In genomic region chr12:92485356-92486348, GRCh38 we compare ENCODE assay signal across 11 cellular contexts.
DNase-seq lines count a peak whose midpoint lies in the region; ATAC-seq, FAIRE-seq and TF ChIP-seq lines count a peak whose summit lies in the region.
"Had no signal": no experiment of that assay in that cellular context is flagged by ENCODE, and none has a peak within 500 bp of the region (broad histone marks: within the 10 kb centered on the region; RNA-seq: fewer than 3 reads in every experiment).

No MANE protein-coding gene starts in this region.

- H4K91ac ChIP-seq in mesenchymal stem cell (ENCODE audit: low read length), result no peak overlapping the region

- in situ Hi-C loops in GM12878 (cut with MboI), result no loop called here

- TF ChIP-seq EP300 in GM12878 (IDR thresholded peaks at IDR 0.05; ENCODE audit: borderline replicate concordance in 1 of 2, control insufficient read depth in 1 of 2, low read depth in 2 of 2, low read length in 2 of 2), result no peak
- TF ChIP-seq EP300 in tibial nerve (IDR thresholded peaks at IDR 0.05), result peak in 1 of 2 donors; percentile 34

- peak overlapping the region; percentile 57 for H3K4me2 ChIP-seq in GM12878 (ENCODE audit: control insufficient read depth, insufficient read depth)
- no peak overlapping the region for H3K4me2 ChIP-seq in mesenchymal stem cell (ENCODE audit: low read length, poor library complexity, severe bottlenecking)

- intact Hi-C loops in GM12878 (cut with micrococcal nuclease; ENCODE audit: unreplicated experiment), result loop anchor here (1.0 kb wide), 1 partner anchor 15 kb away; no protein-coding TSS in a partner anchor

- 43% methylated on average over 6 of the region's 6 CpGs for WGBS in GM12878 (ENCODE audit: insufficient coverage, insufficient replicate concordance, low lambda C conversion rate, missing lambda C conversion rate)
- 54% methylated on average over 5 of the region's 6 CpGs for WGBS in mesenchymal stem cell
- WGBS in tibial nerve, 2 donors, result 60 to 63% methylated on average over 6 of the region's 6 CpGs

- SMC1A ChIA-PET in GM12878 (lab: Charles Lee; ENCODE audit: uncharacterized antibody, unreplicated experiment), result interaction anchor here (0.6 to 24.0 kb wide), 23 partner anchors 7 to 1617 kb away, joined by 3 to 805 read pairs (median 5); no protein-coding TSS in a partner anchor

- peaks cover 3% of the 10 kb centered on the region for H3K36me3 Mint-ChIP-seq in activated naive CD4-positive, alpha-beta T cell treated with anti-CD3 and anti-CD28 coated beads, Interleukin-2, amount 50 U/mL, for 24 hours

- H3K27ac ChIP-seq in GM12878 (ENCODE audit: control insufficient read depth, insufficient read depth) (peak overlapping the region; percentile 90), mesenchymal stem cell (ENCODE audit: low read length, poor library complexity, severe bottlenecking) (no peak overlapping the region), tibial nerve (peak overlapping the region; percentile 16 to 77 (median 50)), Peyer's patch (peak overlapping the region in 2 of 4 donors; percentile 23 to 61)

- peak overlapping the region; percentile 69 for H3K4me3 Mint-ChIP-seq in activated naive CD4-positive, alpha-beta T cell treated with anti-CD3 and anti-CD28 coated beads, Interleukin-2, amount 50 U/mL, for 24 hours

- no peak overlapping the region for H3K4me3 ChIP-seq in GM12878
- H3K4me3 ChIP-seq in mesenchymal stem cell (ENCODE audit: insufficient read depth in 1 of 2, low read depth in 1 of 2, low read length in 2 of 2), result no peak overlapping the region
- no peak overlapping the region for H3K4me3 ChIP-seq in tibial nerve
- no peak overlapping the region for H3K4me3 ChIP-seq in Peyer's patch

- H3K79me1 ChIP-seq in mesenchymal stem cell (replicated peaks; ENCODE audit: low read length, poor library complexity, severe bottlenecking), result no peaks in the 10 kb centered on the region

- POLR2A ChIA-PET in GM12878 (lab: Charles Lee), result interaction anchor here (0.6 to 9.3 kb wide), 17 partner anchors 10 to 946 kb away, joined by 3 to 49 read pairs (median 4); partner anchors contain the start of gene BTG1

- no peak overlapping the region for H2BK15ac ChIP-seq in mesenchymal stem cell (ENCODE audit: low read depth, poor library complexity, severe bottlenecking)

- H3K9me3 ChIP-seq in GM12878 (replicated peaks; ENCODE audit: control insufficient read depth, insufficient read depth, low read length), result peaks cover 11% of the 10 kb centered on the region
- H3K9me3 ChIP-seq in mesenchymal stem cell (ENCODE audit: control insufficient read depth, low read length), result no peaks in the 10 kb centered on the region
- no peaks in the 10 kb centered on the region for H3K9me3 ChIP-seq in tibial nerve
- no peaks in the 10 kb centered on the region for H3K9me3 ChIP-seq in Peyer's patch

- no peaks in the 10 kb centered on the region; the same call in none of the 2 replicates for H3K79me2 ChIP-seq in GM12878 (ENCODE audit: control insufficient read depth, insufficient read depth, low read length)

- peak overlapping the region; percentile 89 for H3K27ac Mint-ChIP-seq in activated naive CD4-positive, alpha-beta T cell treated with anti-CD3 and anti-CD28 coated beads, Interleukin-2, amount 50 U/mL, for 24 hours

- H4K20me1 ChIP-seq in GM12878 (ENCODE audit: control insufficient read depth, insufficient read depth), result no peaks in the 10 kb centered on the region

- DNase-seq in activated naive CD4-positive, alpha-beta T cell treated with Interleukin-2 at 50 U/mL for 16 hours, result no peak
- no peak for DNase-seq in GM12878 (ENCODE audit: low read depth, low spot score)
- peak; percentile 51 for DNase-seq in mesenchymal stem cell
- DNase-seq in tibial nerve (ENCODE audit: low spot score in 2 of 2), result no peak
- DNase-seq in Peyer's patch, result no peak
- no peak for DNase-seq in NCI-H2171 (lab: John Stamatoyannopoulos, UW)
- DNase-seq: activated CD4-positive, alpha-beta T cell treated with anti-CD3 and anti-CD28 coated beads for 4 hours; KG1; NCI-H226 had no signal

- H3K4ac ChIP-seq in mesenchymal stem cell (ENCODE audit: low read depth in 1 of 2, low read length in 2 of 2), result peak overlapping the region in 1 of 2 experiments; percentile 96

- TF ChIP-seq POLR2A in GM12878 (IDR thresholded peaks at IDR 0.05; ENCODE audit: low read depth, low read length), result no peak
- no peak for TF ChIP-seq POLR2A in tibial nerve (IDR thresholded peaks at IDR 0.05)
- TF ChIP-seq POLR2A in Peyer's patch (IDR thresholded peaks at IDR 0.05), result no peak

- no peak overlapping the region for H2BK120ac ChIP-seq in mesenchymal stem cell (ENCODE audit: low read depth, low read length)

- H3K9me3 Mint-ChIP-seq in activated naive CD4-positive, alpha-beta T cell treated with anti-CD3 and anti-CD28 coated beads, Interleukin-2, amount 50 U/mL, for 24 hours, result peaks cover 10% of the 10 kb centered on the region

- CTCF ChIA-PET in GM12878 (lab: Yijun Ruan, JAX), result interaction anchor here (0.8 to 5.6 kb wide), 9 partner anchors 9 to 122 kb away, joined by 3 to 38 read pairs (median 5); no protein-coding TSS in a partner anchor

- ATAC-seq in GM12878 (peak; percentile 58), HG03460 (IDR thresholded peaks at IDR 0.05; ENCODE audit: unreplicated experiment) (no peak)

- no peak overlapping the region for H2BK5ac ChIP-seq in mesenchymal stem cell (ENCODE audit: low read depth, low read length, poor library complexity, severe bottlenecking)

- H2BK12ac ChIP-seq in mesenchymal stem cell (ENCODE audit: low read length in 2 of 2), result peak overlapping the region in 1 of 2 experiments; percentile 52

- no peak overlapping the region for H4K8ac ChIP-seq in mesenchymal stem cell (ENCODE audit: low read length)

- TF ChIP-seq CTCF in GM12878 (IDR thresholded peaks at IDR 0.05 in 2 of 3, conservative IDR thresholded peaks at IDR 0.05 in 1 of 3; ENCODE audit: control insufficient read depth in 2 of 3, extremely low read depth in 1 of 3, insufficient read depth in 1 of 3, low read depth in 3 of 3, low read length in 3 of 3), result no peak
- TF ChIP-seq CTCF in tibial nerve (IDR thresholded peaks at IDR 0.05), result no peak
- no peak for TF ChIP-seq CTCF in Peyer's patch (IDR thresholded peaks at IDR 0.05)

- peak overlapping the region in 1 of 2 experiments; percentile 76 for H3K18ac ChIP-seq in mesenchymal stem cell (ENCODE audit: low read depth in 1 of 2, low read length in 2 of 2)

- TF ChIP-seq RAD21 in GM12878 (IDR thresholded peaks at IDR 0.05; ENCODE audit: insufficient read depth, low read depth, low read length), result no peak

- no peak overlapping the region for H3K14ac ChIP-seq in mesenchymal stem cell (ENCODE audit: low read length in 2 of 2)

- H3K4me1 ChIP-seq in GM12878 (ENCODE audit: control insufficient read depth, insufficient read depth, low read length) (peaks cover 53% of the 10 kb centered on the region), mesenchymal stem cell (ENCODE audit: control insufficient read depth, insufficient read depth, low read depth, low read length) (no peaks in the 10 kb centered on the region), tibial nerve (peaks cover 3 to 24% (median 10%) of the 10 kb centered on the region in 4 donors), Peyer's patch (peaks cover 0 to 5% (median 0%) of the 10 kb centered on the region in 4 donors)

- no peak overlapping the region for H2AK5ac ChIP-seq in mesenchymal stem cell (ENCODE audit: low read length, severe bottlenecking)

- H3K36me3 ChIP-seq in GM12878 (ENCODE audit: control insufficient read depth in 2 of 2, insufficient read depth in 2 of 2, low read length in 1 of 2), result no peaks in the 10 kb centered on the region
- H3K36me3 ChIP-seq in mesenchymal stem cell (ENCODE audit: control insufficient read depth in 1 of 2, insufficient read depth in 2 of 2, low read depth in 1 of 2, low read length in 2 of 2), result no peaks in the 10 kb centered on the region
- no peaks in the 10 kb centered on the region for H3K36me3 ChIP-seq in tibial nerve
- no peaks in the 10 kb centered on the region for H3K36me3 ChIP-seq in Peyer's patch

- no peaks in the 10 kb centered on the region for H3K27me3 Mint-ChIP-seq in activated naive CD4-positive, alpha-beta T cell treated with anti-CD3 and anti-CD28 coated beads, Interleukin-2, amount 50 U/mL, for 24 hours

- RAD21 ChIA-PET in GM12878 (lab: Charles Lee; ENCODE audit: unreplicated experiment), result interaction anchor here (0.6 to 12.3 kb wide), 25 partner anchors 8 to 455 kb away, joined by 3 to 198 read pairs (median 6); no protein-coding TSS in a partner anchor

- peak overlapping the region; percentile 40 for H3K9ac ChIP-seq in GM12878 (ENCODE audit: control insufficient read depth, insufficient read depth, low read length)
- no peak overlapping the region for H3K9ac ChIP-seq in mesenchymal stem cell (ENCODE audit: low read length)

- H2AFZ ChIP-seq in GM12878 (ENCODE audit: control insufficient read depth, low read depth, low read length), result peak overlapping the region; percentile 65
- no peak overlapping the region for H2AFZ ChIP-seq in mesenchymal stem cell (ENCODE audit: low read depth, low read length)

- H3K23ac ChIP-seq in mesenchymal stem cell (ENCODE audit: low read length in 2 of 2), result no peak overlapping the region

- no peaks in the 10 kb centered on the region for H3K27me3 ChIP-seq in GM12878 (replicated peaks in 1 of 2; ENCODE audit: control insufficient read depth in 2 of 2, insufficient read depth in 2 of 2, low read length in 1 of 2)
- H3K27me3 ChIP-seq in mesenchymal stem cell (ENCODE audit: control insufficient read depth in 1 of 2, insufficient read depth in 1 of 2, low read length in 2 of 2), result no peaks in the 10 kb centered on the region
- H3K27me3 ChIP-seq in tibial nerve, result no peaks in the 10 kb centered on the region
- no peaks in the 10 kb centered on the region for H3K27me3 ChIP-seq in Peyer's patch

- peaks cover 27% of the 10 kb centered on the region for H3K4me1 Mint-ChIP-seq in activated naive CD4-positive, alpha-beta T cell treated with anti-CD3 and anti-CD28 coated beads, Interleukin-2, amount 50 U/mL, for 24 hours

- BruUV-seq in GM12878 (replicated peaks; lab: Mats Ljungman, UMichigan), result TSS peak; percentile 45

- FAIRE-seq in GM12878 (lab: Jason Lieb, UNC), result no peak

TF ChIP-seq in GM12878, 131 proteins besides CTCF, POLR2A, EP300 and RAD21 (continues in another document):
- TF ChIP-seq, protein P1, sequence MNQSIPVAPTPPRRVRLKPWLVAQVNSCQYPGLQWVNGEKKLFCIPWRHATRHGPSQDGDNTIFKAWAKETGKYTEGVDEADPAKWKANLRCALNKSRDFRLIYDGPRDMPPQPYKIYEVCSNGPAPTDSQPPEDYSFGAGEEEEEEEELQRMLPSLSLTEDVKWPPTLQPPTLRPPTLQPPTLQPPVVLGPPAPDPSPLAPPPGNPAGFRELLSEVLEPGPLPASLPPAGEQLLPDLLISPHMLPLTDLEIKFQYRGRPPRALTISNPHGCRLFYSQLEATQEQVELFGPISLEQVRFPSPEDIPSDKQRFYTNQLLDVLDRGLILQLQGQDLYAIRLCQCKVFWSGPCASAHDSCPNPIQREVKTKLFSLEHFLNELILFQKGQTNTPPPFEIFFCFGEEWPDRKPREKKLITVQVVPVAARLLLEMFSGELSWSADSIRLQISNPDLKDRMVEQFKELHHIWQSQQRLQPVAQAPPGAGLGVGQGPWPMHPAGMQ (IDR thresholded peaks at IDR 0.05; ENCODE audit: borderline replicate concordance), result no peak
- TF ChIP-seq IKZF1 (conservative IDR thresholded peaks at IDR 0.05) (peak; percentile 50), JUNB (IDR thresholded peaks at IDR 0.05) (peak; percentile 14; the same call in 1 of the 2 replicates), DPF2 (IDR thresholded peaks at IDR 0.05) (peak; percentile 21), SUZ12 (IDR thresholded peaks at IDR 0.05; ENCODE audit: unreplicated experiment) (no peak)
